ENCODE assay signal across 9 cellular contexts in the genomic region with DNA sequence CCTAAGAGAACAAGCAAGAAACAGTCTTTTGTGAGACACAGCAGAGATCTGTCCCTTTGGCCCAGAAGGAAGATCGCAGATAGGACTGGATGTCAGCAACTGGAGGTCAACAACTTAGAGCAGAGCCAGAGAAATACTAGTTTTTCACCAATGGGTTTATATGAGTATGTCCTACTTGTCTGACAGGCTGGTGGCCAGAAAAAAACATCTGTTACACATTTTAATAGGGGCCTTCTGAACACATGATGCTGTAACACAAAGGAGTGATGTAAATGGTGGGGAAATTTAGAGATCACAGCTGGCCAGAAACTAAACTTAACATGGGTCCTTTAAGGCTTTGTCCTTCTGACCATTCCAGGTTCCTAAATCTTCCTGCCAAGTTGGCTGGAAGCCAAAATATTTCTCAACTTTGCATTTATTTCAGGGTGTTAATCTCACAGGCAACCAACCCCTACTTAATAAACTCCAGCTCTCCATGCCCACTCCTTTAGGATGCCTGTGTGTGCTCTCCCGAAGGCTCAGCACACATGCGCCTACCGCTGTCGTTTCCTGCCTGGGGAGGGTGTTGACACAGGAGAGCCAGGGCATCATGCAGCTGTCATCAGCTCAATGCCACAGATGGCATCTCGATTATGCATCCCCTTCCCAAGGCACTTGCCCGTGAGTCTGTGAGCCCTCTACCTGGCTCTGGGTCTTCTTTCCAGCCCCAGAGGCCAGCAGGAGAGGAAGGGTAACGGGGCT.
DNase-seq lines count a peak whose midpoint lies in the region; ATAC-seq and TF ChIP-seq lines count a peak whose summit lies in the region.
"Had no signal": no experiment of that assay in that cellular context is flagged by ENCODE, and none has a peak within 500 bp of the region (broad histone marks: within the 10 kb centered on the region; RNA-seq: fewer than 3 reads in every experiment).

No MANE protein-coding gene starts in this region.

- H3K4me1 ChIP-seq in GM23338 (ENCODE audit: insufficient read depth), result no peaks in the 10 kb centered on the region
- peaks cover 0 to 45% of the 10 kb centered on the region in 2 donors for H3K4me1 ChIP-seq in right atrium auricular region
- H3K4me1 ChIP-seq in skeletal muscle satellite cell (ENCODE audit: control insufficient read depth, insufficient read depth, low read length), result peaks cover 25% of the 10 kb centered on the region

- H3F3A ChIP-seq in GM23338 (replicated peaks; ENCODE audit: low read depth), result no peaks in the 10 kb centered on the region

- H3K27ac Mint-ChIP-seq in GM23338, result no peak overlapping the region
- H3K27ac Mint-ChIP-seq in activated T-helper 17 cell treated with anti-CD3 and anti-CD28 coated beads, Interleukin-2, amount 50 U/mL, for 72 hours, result no peak overlapping the region
- no peak overlapping the region for H3K27ac Mint-ChIP-seq in activated CD4-positive, alpha-beta T cell treated with anti-CD3 and anti-CD28 coated beads for 36 hours

- H3K9me3 Mint-ChIP-seq in GM23338, result peaks cover 37% of the 10 kb centered on the region
- peaks cover 10% of the 10 kb centered on the region for H3K9me3 Mint-ChIP-seq in activated T-helper 17 cell treated with anti-CD3 and anti-CD28 coated beads, Interleukin-2, amount 50 U/mL, for 72 hours
- peaks cover 11% of the 10 kb centered on the region for H3K9me3 Mint-ChIP-seq in activated CD4-positive, alpha-beta T cell treated with anti-CD3 and anti-CD28 coated beads for 36 hours (ENCODE audit: low read depth)

- POLR2A ChIA-PET in activated CD4-positive, alpha-beta T cell treated with anti-CD3 and anti-CD28 coated beads for 36 hours (lab: Charles Lee), result no interaction called here

- H3K27ac ChIP-seq in GM23338 (ENCODE audit: low read depth) (no peak overlapping the region), right atrium auricular region (peak overlapping the region; percentile 34 to 72)

- H3K36me3 ChIP-seq in GM23338 (ENCODE audit: insufficient read depth) (peaks cover 4% of the 10 kb centered on the region; the same call in 1 of the 2 replicates), right atrium auricular region (no peaks in the 10 kb centered on the region), skeletal muscle satellite cell (ENCODE audit: insufficient read depth, low read length) (no peaks in the 10 kb centered on the region)

- H3K4me2 ChIP-seq in GM23338, result no peak overlapping the region
- no peak overlapping the region for H3K4me2 ChIP-seq in skeletal muscle satellite cell (ENCODE audit: low read length)

- CTCF ChIA-PET in activated CD4-positive, alpha-beta T cell treated with anti-CD3 and anti-CD28 coated beads for 36 hours (lab: Charles Lee), result interaction anchor here (1.1 kb wide), 1 partner anchor 40 kb away, joined by 3 read pairs; no protein-coding TSS in a partner anchor

- no peaks in the 10 kb centered on the region for H4K20me1 ChIP-seq in GM23338 (replicated peaks; ENCODE audit: insufficient read depth)

- no peak overlapping the region for H3K4me3 ChIP-seq in GM23338
- H3K4me3 ChIP-seq in right atrium auricular region, result no peak overlapping the region
- H3K4me3 ChIP-seq in skeletal muscle satellite cell (ENCODE audit: low read length), result no peak overlapping the region

- intact Hi-C loops in activated CD4-positive, alpha-beta T cell treated with anti-CD3 and anti-CD28 coated beads for 36 hours (cut with DNase I, micrococcal nuclease), result no loop called here

- DNase-seq in GM23338 (ENCODE audit: low spot score) (no peak), right atrium auricular region (ENCODE audit: low spot score) (peak; percentile 64)
- no peak for DNase-seq in stimulated activated CD4-positive, alpha-beta T cell treated with anti-CD3 and anti-CD28 coated beads, Interleukin-4, amount 100 ng/mL, for 1 hour
- DNase-seq in stimulated activated naive CD8-positive, alpha-beta T cell treated with anti-CD3 and anti-CD28 coated beads, Interleukin-15, Interleukin-2, amounts not matched to agents 100 U/mL and 50 U/mL, for 24 hours, result no peak
- DNase-seq in activated CD4-positive, alpha-beta T cell treated with anti-CD3 and anti-CD28 coated beads for 36 hours, result no peak
- DNase-seq: NCI-H226 had no signal

- peaks cover 0 to 6% of the 10 kb centered on the region in 2 donors for H3K9me3 ChIP-seq in right atrium auricular region
- no peaks in the 10 kb centered on the region for H3K9me3 ChIP-seq in skeletal muscle satellite cell (replicated peaks; ENCODE audit: low read length)

- peak overlapping the region; percentile 49 for H3K9ac ChIP-seq in skeletal muscle satellite cell (ENCODE audit: low read depth, low read length)

- H3K4me1 Mint-ChIP-seq in GM23338, result peaks cover 13% of the 10 kb centered on the region
- no peaks in the 10 kb centered on the region for H3K4me1 Mint-ChIP-seq in activated T-helper 17 cell treated with anti-CD3 and anti-CD28 coated beads, Interleukin-2, amount 50 U/mL, for 72 hours
- no peaks in the 10 kb centered on the region for H3K4me1 Mint-ChIP-seq in activated CD4-positive, alpha-beta T cell treated with anti-CD3 and anti-CD28 coated beads for 36 hours

- TF ChIP-seq CTCF in GM23338 (conservative IDR thresholded peaks at IDR 0.05; ENCODE audit: low read depth in 2 of 2), result no peak
- TF ChIP-seq CTCF in right atrium auricular region (IDR thresholded peaks at IDR 0.05), result no peak

- H3K4me3 Mint-ChIP-seq in GM23338, result no peak overlapping the region
- H3K4me3 Mint-ChIP-seq in activated T-helper 17 cell treated with anti-CD3 and anti-CD28 coated beads, Interleukin-2, amount 50 U/mL, for 72 hours, result no peak overlapping the region
- no peak overlapping the region for H3K4me3 Mint-ChIP-seq in activated CD4-positive, alpha-beta T cell treated with anti-CD3 and anti-CD28 coated beads for 36 hours

- no peaks in the 10 kb centered on the region for H3K79me2 ChIP-seq in GM23338 (replicated peaks; ENCODE audit: insufficient read depth)

- ATAC-seq in GM23338, result peak; percentile 42; the same call in 2 of the 3 replicates
- peak; percentile 37; the same call in 2 of the 3 replicates for ATAC-seq in SK-N-SH treated with all-trans-retinoic acid at 6 μM for 48 hours
- ATAC-seq in activated T-helper 17 cell treated with anti-CD3 and anti-CD28 coated beads, Interleukin-2, amount 50 U/mL, for 72 hours (replicated peaks), result no peak
- ATAC-seq in stimulated activated naive CD8-positive, alpha-beta T cell treated with anti-CD3 and anti-CD28 coated beads, Interleukin-15, Interleukin-2, amounts not matched to agents 100 U/mL and 50 U/mL, for 24 hours, result no peak
- no peak for ATAC-seq in activated CD4-positive, alpha-beta T cell treated with anti-CD3 and anti-CD28 coated beads for 36 hours

- peak overlapping the region; percentile 43; the same call in 1 of the 2 replicates for H2AFZ ChIP-seq in GM23338

- H3K36me3 Mint-ChIP-seq in GM23338 (ENCODE audit: low read depth), result peaks cover 19% of the 10 kb centered on the region
- no peaks in the 10 kb centered on the region for H3K36me3 Mint-ChIP-seq in activated T-helper 17 cell treated with anti-CD3 and anti-CD28 coated beads, Interleukin-2, amount 50 U/mL, for 72 hours (ENCODE audit: low read depth)
- H3K36me3 Mint-ChIP-seq in activated CD4-positive, alpha-beta T cell treated with anti-CD3 and anti-CD28 coated beads for 36 hours (ENCODE audit: low read depth), result no peaks in the 10 kb centered on the region

- no peaks in the 10 kb centered on the region for H3K27me3 ChIP-seq in GM23338 (ENCODE audit: insufficient read depth)
- no peaks in the 10 kb centered on the region for H3K27me3 ChIP-seq in right atrium auricular region
- no peaks in the 10 kb centered on the region for H3K27me3 ChIP-seq in skeletal muscle satellite cell (ENCODE audit: control insufficient read depth, insufficient read depth, low read length)

- H3K27me3 Mint-ChIP-seq in GM23338 (ENCODE audit: insufficient read depth, low read depth, poor library complexity), result peaks cover 12% of the 10 kb centered on the region
- H3K27me3 Mint-ChIP-seq in activated T-helper 17 cell treated with anti-CD3 and anti-CD28 coated beads, Interleukin-2, amount 50 U/mL, for 72 hours, result peaks cover 19% of the 10 kb centered on the region
- H3K27me3 Mint-ChIP-seq in activated CD4-positive, alpha-beta T cell treated with anti-CD3 and anti-CD28 coated beads for 36 hours, result peaks cover 2% of the 10 kb centered on the region

- H3K9me2 ChIP-seq in GM23338 (ENCODE audit: insufficient read depth), result no peaks in the 10 kb centered on the region; the same call in 1 of the 2 replicates

TF ChIP-seq in GM23338, 12 proteins besides CTCF, POLR2A, EP300 and RAD21:
- no peak for TF ChIP-seq EZH2 (IDR thresholded peaks at IDR 0.05; ENCODE audit: low read depth, unreplicated experiment)
- TF ChIP-seq STAT1 (IDR thresholded peaks at IDR 0.05; ENCODE audit: unreplicated experiment), result no peak

TF ChIP-seq in SK-N-SH treated with all-trans-retinoic acid at 6 μM for 48 hours, 23 proteins besides CTCF, POLR2A, EP300 and RAD21 (continues in another document):
- TF ChIP-seq CSDC2 (CRISPR knock-in tag; IDR thresholded peaks at IDR 0.05) (no peak), SNAI2 (CRISPR knock-in tag; IDR thresholded peaks at IDR 0.05) (no peak)
- TF ChIP-seq, protein P1, sequence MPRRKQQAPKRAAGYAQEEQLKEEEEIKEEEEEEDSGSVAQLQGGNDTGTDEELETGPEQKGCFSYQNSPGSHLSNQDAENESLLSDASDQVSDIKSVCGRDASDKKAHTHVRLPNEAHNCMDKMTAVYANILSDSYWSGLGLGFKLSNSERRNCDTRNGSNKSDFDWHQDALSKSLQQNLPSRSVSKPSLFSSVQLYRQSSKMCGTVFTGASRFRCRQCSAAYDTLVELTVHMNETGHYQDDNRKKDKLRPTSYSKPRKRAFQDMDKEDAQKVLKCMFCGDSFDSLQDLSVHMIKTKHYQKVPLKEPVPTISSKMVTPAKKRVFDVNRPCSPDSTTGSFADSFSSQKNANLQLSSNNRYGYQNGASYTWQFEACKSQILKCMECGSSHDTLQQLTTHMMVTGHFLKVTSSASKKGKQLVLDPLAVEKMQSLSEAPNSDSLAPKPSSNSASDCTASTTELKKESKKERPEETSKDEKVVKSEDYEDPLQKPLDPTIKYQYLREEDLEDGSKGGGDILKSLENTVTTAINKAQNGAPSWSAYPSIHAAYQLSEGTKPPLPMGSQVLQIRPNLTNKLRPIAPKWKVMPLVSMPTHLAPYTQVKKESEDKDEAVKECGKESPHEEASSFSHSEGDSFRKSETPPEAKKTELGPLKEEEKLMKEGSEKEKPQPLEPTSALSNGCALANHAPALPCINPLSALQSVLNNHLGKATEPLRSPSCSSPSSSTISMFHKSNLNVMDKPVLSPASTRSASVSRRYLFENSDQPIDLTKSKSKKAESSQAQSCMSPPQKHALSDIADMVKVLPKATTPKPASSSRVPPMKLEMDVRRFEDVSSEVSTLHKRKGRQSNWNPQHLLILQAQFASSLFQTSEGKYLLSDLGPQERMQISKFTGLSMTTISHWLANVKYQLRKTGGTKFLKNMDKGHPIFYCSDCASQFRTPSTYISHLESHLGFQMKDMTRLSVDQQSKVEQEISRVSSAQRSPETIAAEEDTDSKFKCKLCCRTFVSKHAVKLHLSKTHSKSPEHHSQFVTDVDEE (CRISPR knock-in tag; IDR thresholded peaks at IDR 0.05), result peak; percentile 64

Comparison
In these comparisons a context has a peak if more than half of its experiments do, and no peak if none do; other contexts are left out.
1. ATAC-seq: peak in GM23338 (single experiment) and SK-N-SH treated with all-trans-retinoic acid at 6 μM for 48 hours (single experiment); none in activated T-helper 17 cell treated with anti-CD3 and anti-CD28 coated beads, Interleukin-2, amount 50 U/mL, for 72 hours (single experiment), stimulated activated naive CD8-positive, alpha-beta T cell treated with anti-CD3 and anti-CD28 coated beads, Interleukin-15, Interleukin-2, amounts not matched to agents 100 U/mL and 50 U/mL, for 24 hours (single experiment) and activated CD4-positive, alpha-beta T cell treated with anti-CD3 and anti-CD28 coated beads for 36 hours (single experiment).